24 cellular contexts compared by ENCODE assay signal in genomic region chrX:87160435-87161010, GRCh38.
"Had no signal": no experiment of that assay in that cellular context is flagged by ENCODE, and none has a peak within 500 bp of the region (broad histone marks: within the 10 kb centered on the region; RNA-seq: fewer than 3 reads in every experiment).

No MANE protein-coding gene starts in this region.

- H3K36me3 ChIP-seq: pancreas, thyroid gland, upper lobe of left lung, vagina had no signal

- H3K4me1 ChIP-seq: pancreas, psoas muscle, thyroid gland, upper lobe of left lung, vagina had no signal

- H3K4me3 ChIP-seq: coronary artery, pancreas, psoas muscle, smooth muscle cell, thyroid gland, upper lobe of left lung, vagina had no signal

- ATAC-seq: activated CD4-positive, alpha-beta T cell treated with anti-CD3 and anti-CD28 coated beads for 36 hours; activated CD8-positive, alpha-beta memory T cell treated with anti-CD3 and anti-CD28 coated beads, Interleukin-2, amount 10 ng/mL, durations not matched to agents 7 days and 5 days; activated CD8-positive, alpha-beta T cell treated with anti-CD3 and anti-CD28 coated beads, Interleukin-2, amount 10 ng/mL, durations not matched to agents 7 days and 5 days; esophagus mucosa; left colon; naive thymus-derived CD4-positive, alpha-beta T cell; pancreas; psoas muscle; stimulated activated memory B cell treated with anti-CD40 and anti-IgM and Interleukin-4, amounts not matched to agents 10 μg/mL and 1 μg/mL and 100 μg/mL, for 72 hours; stimulated activated naive CD8-positive, alpha-beta T cell treated with anti-CD3 and anti-CD28 coated beads, Interleukin-15, amount 100 ng/mL, for 72 hours had no signal

- H3K27me3 ChIP-seq: thyroid gland, upper lobe of left lung, vagina had no signal

- DNase-seq: activated CD4-positive, alpha-beta T cell treated with anti-CD3 and anti-CD28 coated beads for 36 hours; activated CD8-positive, alpha-beta memory T cell treated with anti-CD3 and anti-CD28 coated beads, Interleukin-2, amount 10 ng/mL, durations not matched to agents 7 days and 5 days; activated CD8-positive, alpha-beta T cell treated with anti-CD3 and anti-CD28 coated beads, Interleukin-2, amount 10 ng/mL, durations not matched to agents 7 days and 5 days; activated T-cell treated with anti-CD3 and anti-CD28 coated beads, Interleukin-2, amount 50 U/mL, for 48 hours; cerebellar nuclear complex; foreskin fibroblast; left colon; mammary epithelial cell; midbrain; naive thymus-derived CD4-positive, alpha-beta T cell; pancreas; psoas muscle; stimulated activated CD4-positive, alpha-beta T cell treated with anti-CD3 and anti-CD28 coated beads, Interleukin-1b, Interleukin-23, amount 100 ng/mL, for 48 hours; stimulated activated CD4-positive, alpha-beta T cell treated with anti-CD3 and anti-CD28 coated beads, Interleukin-4, amount 100 ng/mL, for 4 hours; stimulated activated CD8-positive, alpha-beta memory T cell treated with anti-CD3 and anti-CD28 coated beads, Interleukin-4, amount 100 ng/mL, for 48 hours; stimulated activated naive CD8-positive, alpha-beta T cell treated with anti-CD3 and anti-CD28 coated beads, Interleukin-15, amount 100 ng/mL, for 72 hours; substantia nigra; thyroid gland; upper lobe of left lung had no signal

- H3K27ac ChIP-seq: coronary artery, pancreas, psoas muscle, thyroid gland, upper lobe of left lung, vagina had no signal

- H3K4me2 ChIP-seq: smooth muscle cell had no signal
